In the genomic region with DNA sequence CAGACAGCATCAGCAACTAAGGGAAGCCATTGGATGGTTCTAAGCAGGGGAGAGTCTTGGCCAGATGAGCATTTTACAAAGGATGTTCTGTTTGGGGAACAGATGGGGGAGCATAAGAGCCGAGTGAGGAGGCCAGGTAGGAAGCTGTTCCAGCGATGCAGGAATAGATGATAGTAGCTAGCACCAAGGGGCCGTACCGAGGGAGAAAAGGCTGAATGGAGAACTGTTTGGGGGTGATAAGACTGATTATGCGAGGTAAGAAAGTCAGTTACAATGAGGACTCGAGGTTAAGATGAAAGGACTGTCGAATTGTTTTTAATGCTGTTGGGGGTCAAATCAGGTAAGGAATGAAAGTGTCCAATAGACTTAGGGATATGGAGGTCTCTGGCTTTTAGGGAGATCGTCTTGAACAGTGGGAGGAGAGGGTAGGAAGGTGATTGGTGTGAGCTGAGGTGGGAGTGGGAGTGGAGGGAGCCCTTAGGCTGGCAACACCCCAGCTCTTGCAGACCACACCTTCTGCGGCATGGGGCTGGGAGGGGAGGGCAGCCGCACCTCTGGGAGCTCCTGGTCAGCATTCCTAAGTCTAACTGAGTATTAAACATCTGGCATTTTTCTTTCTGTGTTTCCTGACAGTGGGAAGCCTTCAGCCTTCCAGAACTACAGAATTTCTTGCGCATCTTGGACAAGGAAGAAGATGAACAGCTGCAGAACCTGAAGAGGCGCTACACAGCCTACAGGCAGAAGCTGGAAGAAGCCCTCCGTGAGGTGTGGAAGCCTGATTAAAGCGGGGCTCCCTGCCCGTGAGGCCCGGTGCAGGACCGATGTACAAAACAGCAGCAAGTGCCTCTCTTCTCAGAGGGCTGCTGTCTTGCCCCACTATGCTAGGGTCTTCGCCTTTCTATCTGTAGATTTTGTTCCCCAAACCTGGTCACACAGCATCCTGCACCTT, we compare ENCODE assay signal across 15 cellular contexts.
DNase-seq lines count a peak whose midpoint lies in the region; ATAC-seq and TF ChIP-seq lines count a peak whose summit lies in the region.
"Had no signal": no experiment of that assay in that cellular context is flagged by ENCODE, and none has a peak within 500 bp of the region (broad histone marks: within the 10 kb centered on the region; RNA-seq: fewer than 3 reads in every experiment).

No MANE protein-coding gene starts in this region.

- no peaks in the 10 kb centered on the region for H3K27me3 Mint-ChIP-seq in stimulated activated naive CD8-positive, alpha-beta T cell treated with anti-CD3 and anti-CD28 coated beads, Interleukin-15, Interleukin-2, amounts not matched to agents 100 ng/mL and 50 ng/mL, for 24 hours
- H3K27me3 Mint-ChIP-seq in activated T-helper 17 cell treated with anti-CD3 and anti-CD28 coated beads, Interleukin-2, amount 50 U/mL, for 72 hours = no peaks in the 10 kb centered on the region

- no peak for DNase-seq in stimulated activated naive CD8-positive, alpha-beta T cell treated with anti-CD3 and anti-CD28 coated beads, Interleukin-15, Interleukin-2, amounts not matched to agents 100 U/mL and 50 U/mL, for 24 hours
- peak in 1 of 2 donors; percentile 25 for DNase-seq in uterus
- DNase-seq in RPMI8226 = no peak
- DNase-seq in globus pallidus (ENCODE audit: low spot score) = no peak
- DNase-seq in stimulated activated naive CD4-positive, alpha-beta T cell (lab: John Stamatoyannopoulos, UW) = no peak
- DNase-seq: activated CD4-positive, alpha-beta T cell treated with anti-CD3 and anti-CD28 coated beads for 4 hours; amniotic stem cell; C1 segment of cervical spinal cord; midbrain; NCI-H146; stimulated activated CD4-positive, alpha-beta T cell treated with anti-CD3 and anti-CD28 coated beads, Interleukin-4, amount 100 ng/mL, for 24 hours had no signal

- peaks cover 60% of the 10 kb centered on the region for H3K36me3 Mint-ChIP-seq in stimulated activated naive CD8-positive, alpha-beta T cell treated with anti-CD3 and anti-CD28 coated beads, Interleukin-15, Interleukin-2, amounts not matched to agents 100 ng/mL and 50 ng/mL, for 24 hours (ENCODE audit: low read depth)
- peaks cover 73% of the 10 kb centered on the region for H3K36me3 Mint-ChIP-seq in activated T-helper 17 cell treated with anti-CD3 and anti-CD28 coated beads, Interleukin-2, amount 50 U/mL, for 72 hours (ENCODE audit: low read depth)

- H3K27ac Mint-ChIP-seq in stimulated activated naive CD8-positive, alpha-beta T cell treated with anti-CD3 and anti-CD28 coated beads, Interleukin-15, Interleukin-2, amounts not matched to agents 100 ng/mL and 50 ng/mL, for 24 hours = peak overlapping the region; percentile 64
- H3K27ac Mint-ChIP-seq in activated T-helper 17 cell treated with anti-CD3 and anti-CD28 coated beads, Interleukin-2, amount 50 U/mL, for 72 hours = peak overlapping the region; percentile 68

- no peaks in the 10 kb centered on the region for H3K27me3 ChIP-seq in muscle layer of colon (ENCODE audit: control insufficient read depth in 1 of 2, insufficient read depth in 2 of 2, low read length in 2 of 2)
- H3K27me3 ChIP-seq in uterus = no peaks in the 10 kb centered on the region

- peaks cover 63% of the 10 kb centered on the region for H3K4me1 Mint-ChIP-seq in stimulated activated naive CD8-positive, alpha-beta T cell treated with anti-CD3 and anti-CD28 coated beads, Interleukin-15, Interleukin-2, amounts not matched to agents 100 ng/mL and 50 ng/mL, for 24 hours (ENCODE audit: low read depth)
- peaks cover 44% of the 10 kb centered on the region for H3K4me1 Mint-ChIP-seq in activated T-helper 17 cell treated with anti-CD3 and anti-CD28 coated beads, Interleukin-2, amount 50 U/mL, for 72 hours

- no peak for ATAC-seq in stimulated activated naive CD8-positive, alpha-beta T cell treated with anti-CD3 and anti-CD28 coated beads, Interleukin-15, Interleukin-2, amounts not matched to agents 100 U/mL and 50 U/mL, for 24 hours
- ATAC-seq in activated T-helper 17 cell treated with anti-CD3 and anti-CD28 coated beads, Interleukin-2, amount 50 U/mL, for 72 hours (replicated peaks) = no peak

- H3K4me3 ChIP-seq in muscle layer of colon (ENCODE audit: low read depth in 1 of 2, low read length in 2 of 2) (no peak overlapping the region), uterus (no peak overlapping the region)
- H3K4me3 ChIP-seq: SK-N-MC had no signal

- H3K27ac ChIP-seq in muscle layer of colon (ENCODE audit: low read depth, low read length) (peak overlapping the region; percentile 55), uterus (peak overlapping the region; percentile 28 to 40)
- H3K27ac ChIP-seq: SK-N-MC had no signal

- H3K9me3 ChIP-seq in muscle layer of colon (ENCODE audit: low read length) (no peaks in the 10 kb centered on the region), uterus (no peaks in the 10 kb centered on the region)

- TF ChIP-seq POLR2A in uterus (IDR thresholded peaks at IDR 0.05) = no peak

- H3K9ac ChIP-seq in muscle layer of colon (ENCODE audit: low read length) = peak overlapping the region; percentile 5

- no peak overlapping the region for H3K4me3 Mint-ChIP-seq in stimulated activated naive CD8-positive, alpha-beta T cell treated with anti-CD3 and anti-CD28 coated beads, Interleukin-15, Interleukin-2, amounts not matched to agents 100 ng/mL and 50 ng/mL, for 24 hours
- H3K4me3 Mint-ChIP-seq in activated T-helper 17 cell treated with anti-CD3 and anti-CD28 coated beads, Interleukin-2, amount 50 U/mL, for 72 hours = peak overlapping the region; percentile 6

- H3K36me3 ChIP-seq in muscle layer of colon (ENCODE audit: insufficient read depth, low read length) = peaks cover 23% of the 10 kb centered on the region
- H3K36me3 ChIP-seq in uterus = no peaks in the 10 kb centered on the region

- intact Hi-C loops in uterus (cut with DNase I; ENCODE audit: low total_unique reads) = loop anchor here (5.0 to 10.0 kb wide), 2 partner anchors 90 to 147 kb away; no protein-coding TSS in a partner anchor

- H3K4me1 ChIP-seq in muscle layer of colon (ENCODE audit: insufficient read depth, low read length) (peaks cover 52% of the 10 kb centered on the region), uterus (peaks cover 0 to 6% of the 10 kb centered on the region in 2 donors)

- no peaks in the 10 kb centered on the region for H3K9me3 Mint-ChIP-seq in stimulated activated naive CD8-positive, alpha-beta T cell treated with anti-CD3 and anti-CD28 coated beads, Interleukin-15, Interleukin-2, amounts not matched to agents 100 ng/mL and 50 ng/mL, for 24 hours
- H3K9me3 Mint-ChIP-seq in activated T-helper 17 cell treated with anti-CD3 and anti-CD28 coated beads, Interleukin-2, amount 50 U/mL, for 72 hours = no peaks in the 10 kb centered on the region

- TF ChIP-seq CTCF in uterus (IDR thresholded peaks at IDR 0.05) = peak in 1 of 4 experiments; percentile 33
